In genomic region chr9:126235844-126236243, GRCh38 we compare ENCODE assay signal across 18 cellular contexts.
DNase-seq lines count a peak whose midpoint lies in the region; ATAC-seq and TF ChIP-seq lines count a peak whose summit lies in the region.
"Had no signal": no experiment of that assay in that cellular context is flagged by ENCODE, and none has a peak within 500 bp of the region (broad histone marks: within the 10 kb centered on the region; RNA-seq: fewer than 3 reads in every experiment).

No MANE protein-coding gene starts in this region.

- H3F3A ChIP-seq in neural progenitor cell (ENCODE audit: low read depth), result no peaks in the 10 kb centered on the region

- peaks cover 0 to 24% (median 20%) of the 10 kb centered on the region in 10 experiments; a peak in 16 of 20 replicates for H3K4me1 ChIP-seq in BLaER1 treated with 17β-estradiol and CSF1 and Interleukin-3, amounts not matched to agents 10 nM and 100 nM
- no peaks in the 10 kb centered on the region for H3K4me1 ChIP-seq in neural progenitor cell
- H3K4me1 ChIP-seq: BE2C had no signal

- DNase-seq in NCI-H69 (lab: John Stamatoyannopoulos, UW) (peak; percentile 22), neural progenitor cell (ENCODE audit: low spot score) (no peak), DMS 273 treated with DMSO at 0.1 percent for 48 hours (lab: John Stamatoyannopoulos, UW) (no peak)
- DNase-seq: ACHN; BE2C; CD4-positive, alpha-beta memory T cell; DMS79 treated with DMSO at 0.1 percent for 48 hours; GOT3; H7; HFFc6 had no signal

- ATAC-seq in HG03460 (IDR thresholded peaks at IDR 0.05; ENCODE audit: unreplicated experiment), result no peak
- ATAC-seq in HG03469 (IDR thresholded peaks at IDR 0.05; ENCODE audit: unreplicated experiment), result no peak
- ATAC-seq: GM12878, HCT116, HepG2 had no signal

- H3K9ac ChIP-seq in BLaER1 treated with 17β-estradiol and CSF1 and Interleukin-3, amounts not matched to agents 10 nM and 100 nM, result no peak overlapping the region
- H3K9ac ChIP-seq in neural progenitor cell, result no peak overlapping the region

- TF ChIP-seq CTCF in neural progenitor cell (IDR thresholded peaks at IDR 0.05), result no peak

- H3K36me3 Mint-ChIP-seq in neural progenitor cell, result no peaks in the 10 kb centered on the region
- H3K36me3 Mint-ChIP-seq: CD14-positive monocyte; CD4-positive, alpha-beta memory T cell; IgD-negative memory B cell had no signal

- H3K9me3 ChIP-seq in BLaER1 treated with 17β-estradiol and CSF1 and Interleukin-3, amounts not matched to agents 10 nM and 100 nM (replicated peaks in 1 of 11), result 0 out of 22 replicates have a peak, but pooled peaks cover 0 to 8% (median 0%) of the 10 kb centered on the region in 11 experiments
- H3K9me3 ChIP-seq in neural progenitor cell (ENCODE audit: low read depth), result no peaks in the 10 kb centered on the region
- H3K9me3 ChIP-seq: BE2C had no signal

- H3K4me3 ChIP-seq in BLaER1 treated with 17β-estradiol and CSF1 and Interleukin-3, amounts not matched to agents 10 nM and 100 nM, result no peak overlapping the region
- no peak overlapping the region for H3K4me3 ChIP-seq in neural progenitor cell
- H3K4me3 ChIP-seq: GM12878 had no signal

- no peak overlapping the region for H3K27ac ChIP-seq in BLaER1 treated with 17β-estradiol and CSF1 and Interleukin-3, amounts not matched to agents 10 nM and 100 nM
- no peak overlapping the region for H3K27ac ChIP-seq in neural progenitor cell

- peak overlapping the region; percentile 36 for H3K27ac Mint-ChIP-seq in neural progenitor cell
- H3K27ac Mint-ChIP-seq: CD14-positive monocyte; CD4-positive, alpha-beta memory T cell; HFFc6 had no signal

- H3K9me3 Mint-ChIP-seq in neural progenitor cell, result peaks cover 2% of the 10 kb centered on the region
- H3K9me3 Mint-ChIP-seq: HFFc6 had no signal

- H3K4me1 Mint-ChIP-seq in neural progenitor cell, result peaks cover 3% of the 10 kb centered on the region

- no peaks in the 10 kb centered on the region for H3K36me3 ChIP-seq in BLaER1 treated with 17β-estradiol and CSF1 and Interleukin-3, amounts not matched to agents 10 nM and 100 nM
- no peaks in the 10 kb centered on the region for H3K36me3 ChIP-seq in neural progenitor cell
- H3K36me3 ChIP-seq: BE2C had no signal

- H3K79me2 ChIP-seq in neural progenitor cell (ENCODE audit: low read depth), result no peaks in the 10 kb centered on the region

- peaks cover 3% of the 10 kb centered on the region for H3K27me3 Mint-ChIP-seq in neural progenitor cell (ENCODE audit: insufficient read depth, low read depth)

- no peaks in the 10 kb centered on the region; a peak in 1 of 22 replicates for H4K20me1 ChIP-seq in BLaER1 treated with 17β-estradiol and CSF1 and Interleukin-3, amounts not matched to agents 10 nM and 100 nM
- no peaks in the 10 kb centered on the region for H4K20me1 ChIP-seq in neural progenitor cell (ENCODE audit: low read depth)

- H3K4me2 ChIP-seq in BLaER1 treated with 17β-estradiol and CSF1 and Interleukin-3, amounts not matched to agents 10 nM and 100 nM, result peak overlapping the region in 8 of 11 experiments; percentile 18 to 80 (median 70); a peak in 14 of 22 replicates
- no peak overlapping the region for H3K4me2 ChIP-seq in neural progenitor cell

- no peaks in the 10 kb centered on the region for H3K27me3 ChIP-seq in BLaER1 treated with 17β-estradiol and CSF1 and Interleukin-3, amounts not matched to agents 10 nM and 100 nM
- H3K27me3 ChIP-seq in neural progenitor cell, result no peaks in the 10 kb centered on the region
- H3K27me3 ChIP-seq: BE2C had no signal

- no peak overlapping the region for H2AFZ ChIP-seq in neural progenitor cell (replicated peaks)

- no peak overlapping the region for H3K4me3 Mint-ChIP-seq in neural progenitor cell
- H3K4me3 Mint-ChIP-seq: CD14-positive monocyte; CD4-positive, alpha-beta memory T cell; HFFc6; IgD-negative memory B cell had no signal
